In genomic region chr18:22637787-22638186, GRCh38 we compare ENCODE assay signal across 15 cellular contexts.
DNase-seq lines count a peak whose midpoint lies in the region; ATAC-seq, FAIRE-seq and TF ChIP-seq lines count a peak whose summit lies in the region.
"Had no signal": no experiment of that assay in that cellular context is flagged by ENCODE, and none has a peak within 500 bp of the region (broad histone marks: within the 10 kb centered on the region; RNA-seq: fewer than 3 reads in every experiment).

No MANE protein-coding gene starts in this region.

- peaks cover 8% of the 10 kb centered on the region for H3K27me3 Mint-ChIP-seq in CD4-positive, alpha-beta T cell

- FAIRE-seq in H54 (lab: Jason Lieb, UNC): peak; percentile 41

- CTCF ChIA-PET in CD4-positive, alpha-beta T cell (lab: Charles Lee): no interaction called here

- intact Hi-C loops in CD4-positive, alpha-beta T cell (cut with DNase I, micrococcal nuclease): no loop called here

- H3K27me3 ChIP-seq in CD4-positive, alpha-beta T cell (ENCODE audit: control insufficient read depth, insufficient read depth, low read length): peaks cover 3% of the 10 kb centered on the region
- H3K27me3 ChIP-seq: MG63, neutrophil, SJCRH30 had no signal

- TF ChIP-seq CTCF in CD4-positive, alpha-beta T cell (IDR thresholded peaks at IDR 0.05): no peak

- DNase-seq in H54 (ENCODE audit: insufficient read length, low spot score) (no peak), amniotic epithelial cell (ENCODE audit: low read depth) (peak; percentile 97), fibroblast of the conjunctiva (ENCODE audit: low read depth) (peak; percentile 39), stromal cell of bone marrow (ENCODE audit: low read depth) (peak; percentile 70)
- DNase-seq in CD4-positive, alpha-beta T cell: no peak
- DNase-seq: activated CD8-positive, alpha-beta T cell treated with anti-CD3 and anti-CD28 coated beads, Interleukin-2, amount 10 ng/mL, durations not matched to agents 7 days and 5 days; activated effector memory CD4-positive, alpha-beta T cell treated with Interleukin-2 at 50 U/mL for 16 hours; caudate nucleus; MG63; NCI-H2029 treated with DMSO at 0.1 percent for 48 hours; SJCRH30 had no signal

- POLR2A ChIA-PET in CD4-positive, alpha-beta T cell (lab: Charles Lee): no interaction called here

- no peaks in the 10 kb centered on the region for H3K9me3 ChIP-seq in CD4-positive, alpha-beta T cell (ENCODE audit: control insufficient read depth, low read length)
- H3K9me3 ChIP-seq: neutrophil, SJCRH30 had no signal

- peaks cover 20% of the 10 kb centered on the region for H3K9me3 Mint-ChIP-seq in CD4-positive, alpha-beta T cell

- no peak overlapping the region for H3K27ac ChIP-seq in CD4-positive, alpha-beta T cell (ENCODE audit: low read depth, low read length)
- H3K27ac ChIP-seq: epithelial cell of prostate, neutrophil, SJCRH30 had no signal

- ATAC-seq in HG03439 (IDR thresholded peaks at IDR 0.05; ENCODE audit: unreplicated experiment) (no peak), GM21367 (IDR thresholded peaks at IDR 0.05; ENCODE audit: unreplicated experiment) (no peak)
- no peak for ATAC-seq in CD4-positive, alpha-beta T cell (ENCODE audit: poor library complexity)
- ATAC-seq: activated CD8-positive, alpha-beta T cell treated with anti-CD3 and anti-CD28 coated beads, Interleukin-2, amount 10 ng/mL, durations not matched to agents 7 days and 5 days had no signal

- no peak overlapping the region for H3K4me3 Mint-ChIP-seq in CD4-positive, alpha-beta T cell
- H3K4me3 Mint-ChIP-seq: activated CD8-positive, alpha-beta T cell treated with anti-CD3 and anti-CD28 coated beads, Interleukin-2, amount 10 ng/mL, durations not matched to agents 7 days and 5 days had no signal

- no peak overlapping the region for H3K27ac Mint-ChIP-seq in CD4-positive, alpha-beta T cell
- H3K27ac Mint-ChIP-seq: activated CD8-positive, alpha-beta T cell treated with anti-CD3 and anti-CD28 coated beads, Interleukin-2, amount 10 ng/mL, durations not matched to agents 7 days and 5 days had no signal

- TF ChIP-seq POLR2A in H54 (IDR thresholded peaks at IDR 0.05; ENCODE audit: low read depth, low read length): no peak

- no peaks in the 10 kb centered on the region for H3K36me3 Mint-ChIP-seq in CD4-positive, alpha-beta T cell (ENCODE audit: low read depth)

- H3K4me1 Mint-ChIP-seq in CD4-positive, alpha-beta T cell (ENCODE audit: low read depth): no peaks in the 10 kb centered on the region

Comparison
In these comparisons a context has a peak if more than half of its experiments do, and no peak if none do; other contexts are left out.
1. DNase-seq: peak in amniotic epithelial cell (single experiment), fibroblast of the conjunctiva (single experiment) and stromal cell of bone marrow (single experiment); none in H54 (single experiment) and CD4-positive, alpha-beta T cell (0 of 10).